ENCODE assay signal across 21 cellular contexts in genomic region chr2:118969025-118969733, GRCh38. TPM values are rescaled to one million over a fixed set of nuclear protein-coding genes. Genes with fewer than 3 reads are reported as not detected.
"Had no signal": no experiment of that assay in that cellular context is flagged by ENCODE, and none has a peak within 500 bp of the region (broad histone marks: within the 10 kb centered on the region; RNA-seq: fewer than 3 reads in every experiment).

No MANE protein-coding gene starts in this region.

- H3K4me3 ChIP-seq: dorsolateral prefrontal cortex, gastrocnemius medialis, mucosa of descending colon, sigmoid colon, suprapubic skin had no signal

- H3K36me3 ChIP-seq: gastrocnemius medialis, sigmoid colon, suprapubic skin had no signal

- FAIRE-seq: TTC549 had no signal

- H3K4me1 Mint-ChIP-seq: activated B cell treated with CpG ODN at 0.5 μM for 24 hours had no signal

- H3K27ac ChIP-seq: dorsolateral prefrontal cortex, sigmoid colon, suprapubic skin had no signal

- H3K27me3 ChIP-seq: gastrocnemius medialis, sigmoid colon had no signal

- H3K4me3 Mint-ChIP-seq: activated B cell treated with CpG ODN at 0.5 μM for 24 hours; activated naive CD8-positive, alpha-beta T cell; activated T-cell treated with anti-CD3 and anti-CD28 coated beads, Interleukin-2, amount 50 U/mL, for 4 hours had no signal

- DNase-seq: activated B cell treated with CpG ODN at 0.5 μM for 24 hours; activated CD4-positive, alpha-beta T cell treated with anti-CD3 and anti-CD28 coated beads, Interleukin-2, amount 50 U/mL, for 1 hour; activated gamma-delta T cell; activated T-cell treated with anti-CD3 and anti-CD28 coated beads, Interleukin-2, amount 50 U/mL, for 4 hours; anterior cingulate cortex; dorsolateral prefrontal cortex; gastrocnemius medialis; kidney glomerular epithelial cell; mucosa of descending colon; naive thymus-derived CD8-positive, alpha-beta T cell; nucleus accumbens; sigmoid colon; stimulated activated CD4-positive, alpha-beta T cell treated with anti-CD3 and anti-CD28 coated beads, Interleukin-12 subunit alpha, Interleukin-12 subunit beta, amount 100 ng/mL, for 4 hours; stimulated activated naive CD4-positive, alpha-beta T cell treated with Interleukin-2 at 50 U/mL for 16 hours had no signal

- H3K27ac Mint-ChIP-seq: activated B cell treated with CpG ODN at 0.5 μM for 24 hours; activated naive CD8-positive, alpha-beta T cell; naive thymus-derived CD8-positive, alpha-beta T cell had no signal

- H3K36me3 Mint-ChIP-seq: activated naive CD8-positive, alpha-beta T cell; naive thymus-derived CD8-positive, alpha-beta T cell had no signal

- H3K9me3 ChIP-seq: gastrocnemius medialis, mucosa of descending colon, sigmoid colon, suprapubic skin had no signal

- H3K9me3 Mint-ChIP-seq: activated B cell treated with CpG ODN at 0.5 μM for 24 hours; activated T-cell treated with anti-CD3 and anti-CD28 coated beads, Interleukin-2, amount 50 U/mL, for 4 hours had no signal

- ATAC-seq: activated T-cell treated with anti-CD3 and anti-CD28 coated beads, Interleukin-2, amount 50 U/mL, for 4 hours; gastrocnemius medialis; mucosa of descending colon; naive thymus-derived CD8-positive, alpha-beta T cell; SK-N-SH treated with all-trans-retinoic acid at 6 μM for 48 hours had no signal

- H3K4me1 ChIP-seq: gastrocnemius medialis, sigmoid colon had no signal

RNA-seq across cellular contexts. Expression of gene MARCO, which starts 27.2 kb away (rescaled TPM):
- total RNA-seq: activated B cell treated with CpG ODN at 0.5 μM for 24 hours; lung microvascular endothelial cell; naive thymus-derived CD8-positive, alpha-beta T cell; pulmonary artery endothelial cell; T-helper 1 cell treated with Interleukin-12 subunit alpha and Interleukin-12 subunit beta and Interleukin-4 antibody, amounts not matched to agents 30 ng/mL and 1 ng/mL, for 36 hours had no signal
- polyA plus RNA-seq: naive thymus-derived CD8-positive, alpha-beta T cell had no signal
